14 cellular contexts compared by ENCODE assay signal in genomic region chr10:47451998-47452494, GRCh38. TPM values are rescaled to one million over a fixed set of nuclear protein-coding genes. Genes with fewer than 3 reads are reported as not detected.
A peak's percentile ranks its signal among the peaks of the same experiment; 100 is the strongest.
DNase-seq lines count a peak whose midpoint lies in the region; ATAC-seq and TF ChIP-seq lines count a peak whose summit lies in the region.
"Had no signal": no experiment of that assay in that cellular context is flagged by ENCODE, and none has a peak within 500 bp of the region (broad histone marks: within the 10 kb centered on the region; RNA-seq: fewer than 3 reads in every experiment).

No MANE protein-coding gene starts in this region.

- H3K36me3 ChIP-seq in H7 (replicated peaks; ENCODE audit: control insufficient read depth, insufficient read depth, low read length) (no peaks in the 10 kb centered on the region), esophagus muscularis mucosa (no peaks in the 10 kb centered on the region), body of pancreas (replicated peaks in 1 of 2; ENCODE audit: insufficient read depth in 1 of 2, low read depth in 2 of 2) (no peaks in the 10 kb centered on the region)

- intact Hi-C loops in esophagus muscularis mucosa (cut with DNase I), result no loop called here
- intact Hi-C loops in body of pancreas (cut with DNase I), result no loop called here

- TF ChIP-seq CTCF in esophagus muscularis mucosa (IDR thresholded peaks at IDR 0.05) (no peak), osteocyte (IDR thresholded peaks at IDR 0.05) (no peak), body of pancreas (IDR thresholded peaks at IDR 0.05) (no peak)

- TF ChIP-seq POLR2A in esophagus muscularis mucosa (IDR thresholded peaks at IDR 0.05; ENCODE audit: low read depth) (no peak), body of pancreas (IDR thresholded peaks at IDR 0.05) (no peak)

- H3K4me1 ChIP-seq in esophagus muscularis mucosa, result no peaks in the 10 kb centered on the region
- H3K4me1 ChIP-seq in body of pancreas, result no peaks in the 10 kb centered on the region

- peaks cover 4% of the 10 kb centered on the region for H3K4me1 Mint-ChIP-seq in osteocyte (ENCODE audit: unreplicated experiment)

- H3K27ac ChIP-seq in esophagus muscularis mucosa (replicated peaks in 1 of 4), result no peak overlapping the region
- no peak overlapping the region for H3K27ac ChIP-seq in body of pancreas

- TF ChIP-seq EP300 in esophagus muscularis mucosa (IDR thresholded peaks at IDR 0.05), result no peak

- peak; percentile 29 for DNase-seq in D341Med (ENCODE audit: low spot score)
- peak; percentile 31 for DNase-seq in H7
- peak; percentile 90 for DNase-seq in esophagus muscularis mucosa (ENCODE audit: extremely low spot score)
- DNase-seq in osteocyte (ENCODE audit: extremely low spot score, unreplicated experiment), result peak; percentile 49
- no peak for DNase-seq in body of pancreas
- no peak for DNase-seq in activated naive CD4-positive, alpha-beta T cell treated with anti-CD3 and anti-CD28 coated beads, Interleukin-2, amount 50 U/mL, for 16 hours
- DNase-seq: HCEC 1CT, KBM-7, NCI-H187 treated with DMSO at 0.1 percent for 48 hours, NCI-H526, PC-3, RPMI8226 had no signal

- no peak overlapping the region for H3K4me3 ChIP-seq in H7 (ENCODE audit: insufficient read depth, low read depth, low read length)
- H3K4me3 ChIP-seq in esophagus muscularis mucosa, result no peak overlapping the region
- H3K4me3 ChIP-seq in body of pancreas, result no peak overlapping the region

- H3K9me3 ChIP-seq in esophagus muscularis mucosa (no peaks in the 10 kb centered on the region), body of pancreas (no peaks in the 10 kb centered on the region)

- H3K27me3 ChIP-seq in H7 (ENCODE audit: control insufficient read depth, insufficient read depth, low read length) (no peaks in the 10 kb centered on the region), esophagus muscularis mucosa (no peaks in the 10 kb centered on the region), body of pancreas (no peaks in the 10 kb centered on the region)

- 93% methylated on average over 6 of the region's 7 CpGs for WGBS in esophagus muscularis mucosa
- WGBS in body of pancreas, 2 donors, result 83 to 86% methylated on average over 4 to 6 of the region's 7 CpGs

- H3K27me3 Mint-ChIP-seq in osteocyte (ENCODE audit: unreplicated experiment), result peaks cover 7% of the 10 kb centered on the region

- H3K36me3 Mint-ChIP-seq in osteocyte (ENCODE audit: unreplicated experiment), result no peaks in the 10 kb centered on the region
- H3K36me3 Mint-ChIP-seq: CD14-positive monocyte had no signal

- no peaks in the 10 kb centered on the region for H3K9me3 Mint-ChIP-seq in osteocyte (ENCODE audit: unreplicated experiment)

- H3K27ac Mint-ChIP-seq in osteocyte (ENCODE audit: unreplicated experiment), result no peak overlapping the region
- H3K27ac Mint-ChIP-seq: CD14-positive monocyte had no signal

- ATAC-seq in body of pancreas, result no peak
- ATAC-seq in GM18511 (IDR thresholded peaks at IDR 0.05; ENCODE audit: unreplicated experiment), result no peak
- ATAC-seq: PC-3 had no signal

- no peak overlapping the region for H3K4me3 Mint-ChIP-seq in osteocyte (ENCODE audit: unreplicated experiment)
- H3K4me3 Mint-ChIP-seq: CD14-positive monocyte had no signal

RNA-seq across cellular contexts. Expression of gene ANXA8, which starts 31.9 kb away (rescaled TPM):
- total RNA-seq in H7 (2014; rRNA removed; shearing (Covaris generic)), result 0.15 TPM in 1 of 2 replicates, not detected in the other
- not detected for total RNA-seq in esophagus muscularis mucosa
- not detected in 2 replicates for total RNA-seq in osteocyte
- not detected for total RNA-seq in body of pancreas

RNA-seq across cellular contexts. Expression of gene FAM25G, which starts 39.5 kb away (rescaled TPM):
- not detected in 2 replicates for total RNA-seq in H7 (2014; rRNA removed; shearing (Covaris generic))
- total RNA-seq in esophagus muscularis mucosa (not detected), osteocyte (not detected in 2 replicates), body of pancreas (not detected)
- total RNA-seq: PC-3 had no signal

Comparison
In these comparisons a context has a peak if more than half of its experiments do, and no peak if none do; other contexts are left out.
1. DNase-seq: peak in D341Med (single experiment), H7 (single experiment), esophagus muscularis mucosa (single experiment) and osteocyte (single experiment); none in body of pancreas (0 of 4) and activated naive CD4-positive, alpha-beta T cell treated with anti-CD3 and anti-CD28 coated beads, Interleukin-2, amount 50 U/mL, for 16 hours (single experiment).